8 cellular contexts compared by ENCODE assay signal in genomic region chr1:202144510-202145324, GRCh38. TPM values are rescaled to one million over a fixed set of nuclear protein-coding genes. Genes with fewer than 3 reads are reported as not detected.
A peak's percentile ranks its signal among the peaks of the same experiment; 100 is the strongest.
DNase-seq lines count a peak whose midpoint lies in the region; ATAC-seq, FAIRE-seq and TF ChIP-seq lines count a peak whose summit lies in the region.

TSS of gene ARL8A (minus strand) at chr1:202144737. CDS start at chr1:202144572, 165 bp downstream.

- H3K9me3 Mint-ChIP-seq in activated B cell treated with CpG ODN at 0.5 μM for 24 hours: no peaks in the 10 kb centered on the region
- no peaks in the 10 kb centered on the region for H3K9me3 Mint-ChIP-seq in central memory CD8-positive, alpha-beta T cell

- FAIRE-seq in RCC 7860 (lab: Jason Lieb, UNC): no peak

- TF ChIP-seq CTCF in GM12865 (IDR thresholded peaks at IDR 0.05; ENCODE audit: insufficient read depth, low read depth, low read length, missing control alignments): no peak
- TF ChIP-seq CTCF in activated B cell treated with CpG ODN at 0.5 μM for 24 hours (IDR thresholded peaks at IDR 0.05): no peak
- no peak for TF ChIP-seq CTCF in spleen (IDR thresholded peaks at IDR 0.05 in 8 of 11, conservative IDR thresholded peaks at IDR 0.05 in 3 of 11)

- H3K4me1 Mint-ChIP-seq in activated B cell treated with CpG ODN at 0.5 μM for 24 hours: peaks cover 48% of the 10 kb centered on the region
- peaks cover 17% of the 10 kb centered on the region for H3K4me1 Mint-ChIP-seq in central memory CD8-positive, alpha-beta T cell

- H3K4me3 ChIP-seq in GM12865 (ENCODE audit: low read depth, low read length) (peak within 1 kb of the TSS; percentile 97), spleen (peak within 1 kb of the TSS; percentile 79 to 98 (median 92))

- no peaks in the 10 kb centered on the region for H3K27me3 ChIP-seq in spleen (replicated peaks in 1 of 7)

- peak in 2 of 3 donors; percentile 19 to 24 for TF ChIP-seq POLR2A in spleen (IDR thresholded peaks at IDR 0.05)

- H3K9me3 ChIP-seq in spleen: no peaks in the 10 kb centered on the region

- peak; percentile 75 for ATAC-seq in activated B cell treated with CpG ODN at 0.5 μM for 24 hours (ENCODE audit: low read depth)
- ATAC-seq in central memory CD8-positive, alpha-beta T cell (replicated peaks; ENCODE audit: extremely low read depth, poor library complexity, severe bottlenecking): peak; percentile 69

- POLR2A ChIA-PET in activated B cell treated with CpG ODN at 0.5 μM for 24 hours (lab: Charles Lee): interaction anchor here (0.6 to 3.4 kb wide), 3 partner anchors 15 to 862 kb away, joined by 3 to 29 read pairs (median 5); partner anchors contain the start of genes PTPN7 and TMEM183A

- peak within 1 kb of the TSS; percentile 81 to 98 (median 94) for H3K27ac ChIP-seq in spleen

- peaks cover 27% of the 10 kb centered on the region for H3K36me3 Mint-ChIP-seq in activated B cell treated with CpG ODN at 0.5 μM for 24 hours (ENCODE audit: low read depth)
- H3K36me3 Mint-ChIP-seq in central memory CD8-positive, alpha-beta T cell (ENCODE audit: insufficient read depth): peaks cover 28% of the 10 kb centered on the region

- H3K4me1 ChIP-seq in spleen: peaks cover 29 to 71% (median 50%) of the 10 kb centered on the region in 6 donors

- intact Hi-C loops in activated B cell treated with CpG ODN at 0.5 μM for 24 hours (cut with micrococcal nuclease) (loop anchor here (10.0 kb wide), 1 partner anchor 880 kb away; the partner anchor contains the start of gene PPFIA4), spleen (cut with DNase I; ENCODE audit: low total_unique reads) (no loop called here)

- WGBS in spleen, 5 donors: 0 to 1% (median 1%) methylated on average over 40 to 70 of the region's 70 CpGs

- CTCF ChIA-PET in activated B cell treated with CpG ODN at 0.5 μM for 24 hours (lab: Charles Lee): interaction anchor here (1.5 kb wide), 1 partner anchor 10 kb away, joined by 4 read pairs; no protein-coding TSS in a partner anchor

- H3K27ac Mint-ChIP-seq in activated B cell treated with CpG ODN at 0.5 μM for 24 hours: peak within 1 kb of the TSS; percentile 96
- peak within 1 kb of the TSS; percentile 96 for H3K27ac Mint-ChIP-seq in central memory CD8-positive, alpha-beta T cell (ENCODE audit: low read depth)

- peaks cover 0 to 51% (median 11%) of the 10 kb centered on the region in 6 donors for H3K36me3 ChIP-seq in spleen

- peak; percentile 67 for DNase-seq in GM12865 (ENCODE audit: low read depth)
- peak; percentile 37 for DNase-seq in HCEC 1CT
- DNase-seq in NCI-H1048 (lab: John Stamatoyannopoulos, UW): peak; percentile 47
- peak; percentile 73 for DNase-seq in activated B cell treated with CpG ODN at 0.5 μM for 24 hours
- peak in 1 of 2 donors; percentile 36 for DNase-seq in central memory CD8-positive, alpha-beta T cell (ENCODE audit: low spot score in 2 of 2)
- DNase-seq in islet precursor cell: peak; percentile 76
- peak; percentile 96 for DNase-seq in spleen
- no peak for DNase-seq in RCC 7860 (ENCODE audit: low spot score)

- peak within 1 kb of the TSS; percentile 93 for H3K4me3 Mint-ChIP-seq in activated B cell treated with CpG ODN at 0.5 μM for 24 hours
- peak within 1 kb of the TSS; percentile 96 for H3K4me3 Mint-ChIP-seq in central memory CD8-positive, alpha-beta T cell

- no peaks in the 10 kb centered on the region for H3K27me3 Mint-ChIP-seq in activated B cell treated with CpG ODN at 0.5 μM for 24 hours
- H3K27me3 Mint-ChIP-seq in central memory CD8-positive, alpha-beta T cell: no peaks in the 10 kb centered on the region

RNA-seq across cellular contexts. Expression of gene ARL8A, which starts in this region (rescaled TPM):
- total RNA-seq in activated B cell treated with CpG ODN at 0.5 μM for 24 hours: 56.3 and 58.0 TPM in 2 replicates
- 100 to 1,000 TPM in 2 of 7 donors, 10 to 100 TPM in 5; 36.2 to 104 (median 78.0) TPM for total RNA-seq in spleen
- polyA plus RNA-seq in spleen: 10 to 100 TPM; 16.2 to 31.4 (median 18.4) TPM
